ENCODE assay signal across 21 cellular contexts in genomic region chr4:7638463-7638862, GRCh38.
"Had no signal": no experiment of that assay in that cellular context is flagged by ENCODE, and none has a peak within 500 bp of the region (broad histone marks: within the 10 kb centered on the region; RNA-seq: fewer than 3 reads in every experiment).

No MANE protein-coding gene starts in this region.

- H3K9me3 ChIP-seq: heart left ventricle, left ventricle myocardium inferior, lower lobe of right lung, neutrophil, sigmoid colon, thoracic aorta, transverse colon had no signal

- H3K9me3 Mint-ChIP-seq: nephron progenitor cell; stimulated activated naive CD8-positive, alpha-beta T cell treated with anti-CD3 and anti-CD28 coated beads, Interleukin-15, amount 100 ng/mL, for 72 hours had no signal

- H3K4me1 Mint-ChIP-seq: memory B cell; naive B cell; stimulated activated naive B cell treated with anti-CD40 and anti-IgM and Interleukin-4, amounts not matched to agents 10 μg/mL and 1 μg/mL and 100 μg/mL, for 72 hours; stimulated activated naive CD8-positive, alpha-beta T cell treated with anti-CD3 and anti-CD28 coated beads, Interleukin-15, amount 100 ng/mL, for 72 hours had no signal

- H3K4me3 ChIP-seq: coronary artery, heart left ventricle, left ventricle myocardium inferior, lower lobe of right lung, sigmoid colon, skin epidermis, thoracic aorta, transverse colon had no signal

- H3K27ac ChIP-seq: coronary artery, heart left ventricle, left ventricle myocardium inferior, lower lobe of right lung, sigmoid colon, skin epidermis, thoracic aorta, transverse colon had no signal

- H3K36me3 ChIP-seq: heart left ventricle, left ventricle myocardium inferior, lower lobe of right lung, neutrophil, sigmoid colon, thoracic aorta, transverse colon had no signal

- H3K27me3 ChIP-seq: neutrophil, transverse colon had no signal

- H3K4me3 Mint-ChIP-seq: endodermal cell; memory B cell; mesothelial cell of epicardium; naive B cell; nephron progenitor cell; stimulated activated naive B cell treated with anti-CD40 and anti-IgM and Interleukin-4, amounts not matched to agents 10 μg/mL and 1 μg/mL and 100 μg/mL, for 72 hours; stimulated activated naive CD8-positive, alpha-beta T cell treated with anti-CD3 and anti-CD28 coated beads, Interleukin-15, amount 100 ng/mL, for 72 hours had no signal

- ATAC-seq: stimulated activated naive B cell treated with anti-CD40 and anti-IgM and Interleukin-4, amounts not matched to agents 10 μg/mL and 1 μg/mL and 100 μg/mL, for 72 hours; stimulated activated naive CD8-positive, alpha-beta T cell treated with anti-CD3 and anti-CD28 coated beads, Interleukin-15, amount 100 ng/mL, for 72 hours had no signal

- H3K4me1 ChIP-seq: left ventricle myocardium inferior, sigmoid colon, transverse colon had no signal

- DNase-seq: effector CD4-positive, alpha-beta T cell; endodermal cell; erythroblast; hippocampal formation; left ventricle myocardium inferior; lower lobe of right lung; naive B cell; nephron progenitor cell; sigmoid colon; stimulated activated CD4-positive, alpha-beta T cell treated with anti-CD3 and anti-CD28 coated beads, Interleukin-2, amount 100 ng/mL, for 24 hours; stimulated activated CD4-positive, alpha-beta T cell treated with anti-CD3 and anti-CD28 coated beads, Interleukin-4, amount 100 ng/mL, for 4 hours; stimulated activated naive B cell treated with anti-CD40 and anti-IgM and Interleukin-4, amounts not matched to agents 10 μg/mL and 1 μg/mL and 100 μg/mL, for 72 hours; stimulated activated naive CD8-positive, alpha-beta T cell treated with anti-CD3 and anti-CD28 coated beads, Interleukin-15, amount 100 ng/mL, for 72 hours; transverse colon had no signal

- H3K27ac Mint-ChIP-seq: endodermal cell; memory B cell; mesothelial cell of epicardium; naive B cell; nephron progenitor cell; stimulated activated naive B cell treated with anti-CD40 and anti-IgM and Interleukin-4, amounts not matched to agents 10 μg/mL and 1 μg/mL and 100 μg/mL, for 72 hours; stimulated activated naive CD8-positive, alpha-beta T cell treated with anti-CD3 and anti-CD28 coated beads, Interleukin-15, amount 100 ng/mL, for 72 hours had no signal

- H3K36me3 Mint-ChIP-seq: memory B cell; mesothelial cell of epicardium; naive B cell; stimulated activated naive B cell treated with anti-CD40 and anti-IgM and Interleukin-4, amounts not matched to agents 10 μg/mL and 1 μg/mL and 100 μg/mL, for 72 hours had no signal
